10 cellular contexts compared by ENCODE assay signal in the genomic region with DNA sequence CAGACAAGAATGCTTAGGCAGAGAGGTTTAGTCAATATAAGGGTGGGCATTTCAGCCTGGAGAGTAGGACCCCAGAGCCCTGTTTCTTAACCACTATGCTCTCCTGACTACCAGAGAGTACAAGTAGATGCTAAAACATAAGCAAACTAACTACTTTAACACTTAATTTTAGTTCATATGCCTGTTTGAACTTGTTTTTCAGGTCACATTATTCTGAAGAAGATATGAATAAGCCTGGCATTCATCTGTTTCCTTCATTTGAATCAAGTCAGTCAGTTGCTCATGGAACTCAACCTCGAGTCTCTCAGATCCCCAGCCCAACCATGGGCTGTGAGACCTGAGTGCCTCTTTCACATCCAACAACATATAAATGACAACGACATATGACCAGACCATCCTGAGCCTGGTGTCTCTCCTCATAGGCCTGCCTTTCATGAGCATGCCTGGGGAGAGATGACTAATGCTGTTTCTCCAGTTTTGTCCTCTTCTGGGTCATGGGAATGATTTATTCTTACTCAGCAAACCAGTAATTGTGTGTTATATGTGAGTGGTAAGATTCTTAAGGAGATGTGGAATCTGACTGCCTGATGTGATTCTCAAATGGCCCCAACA.
DNase-seq lines count a peak whose midpoint lies in the region; TF ChIP-seq lines count a peak whose summit lies in the region.
"Had no signal": no experiment of that assay in that cellular context is flagged by ENCODE, and none has a peak within 500 bp of the region (broad histone marks: within the 10 kb centered on the region; RNA-seq: fewer than 3 reads in every experiment).

No MANE protein-coding gene starts in this region.

- H3K4me3 ChIP-seq in OCI-LY1 (ENCODE audit: low read depth, low read length, poor library complexity, severe bottlenecking): no peak overlapping the region
- H3K4me3 ChIP-seq in effector memory CD4-positive, alpha-beta T cell (ENCODE audit: insufficient read depth, low read depth, low read length, poor library complexity, severe bottlenecking): no peak overlapping the region
- no peak overlapping the region for H3K4me3 ChIP-seq in WERI-Rb-1 (ENCODE audit: low read depth, low read length)
- H3K4me3 ChIP-seq: lung had no signal

- H3K4me2 ChIP-seq in OCI-LY1 (ENCODE audit: low read length): no peak overlapping the region

- H3K9me3 Mint-ChIP-seq in osteocyte (ENCODE audit: unreplicated experiment): peaks cover 25% of the 10 kb centered on the region

- H3K9me3 ChIP-seq in OCI-LY1 (ENCODE audit: low read length) (peaks cover 4% of the 10 kb centered on the region; the same call in 1 of the 2 replicates), WERI-Rb-1 (ENCODE audit: severe bottlenecking) (peaks cover 4% of the 10 kb centered on the region)
- peaks cover 6% of the 10 kb centered on the region for H3K9me3 ChIP-seq in effector memory CD4-positive, alpha-beta T cell (ENCODE audit: control insufficient read depth, low read length)

- H2AFZ ChIP-seq in OCI-LY1 (ENCODE audit: low read length): no peak overlapping the region

- peak; percentile 28 for DNase-seq in Daoy (ENCODE audit: low read depth)
- DNase-seq in effector memory CD4-positive, alpha-beta T cell: no peak
- no peak for DNase-seq in osteocyte (ENCODE audit: extremely low spot score, unreplicated experiment)
- DNase-seq in WERI-Rb-1: no peak
- no peak for DNase-seq in NCI-H446 treated with DMSO at 0.1 percent for 48 hours (lab: John Stamatoyannopoulos, UW)
- no peak for DNase-seq in NCI-H446 (lab: John Stamatoyannopoulos, UW)
- DNase-seq: H9, NCI-H69 had no signal

- H3K9ac ChIP-seq in OCI-LY1 (ENCODE audit: low read length): no peak overlapping the region

- no peaks in the 10 kb centered on the region for H3K36me3 ChIP-seq in OCI-LY1 (ENCODE audit: insufficient read depth, low read length)
- H3K36me3 ChIP-seq in effector memory CD4-positive, alpha-beta T cell (ENCODE audit: control insufficient read depth, insufficient read depth, low read length): no peaks in the 10 kb centered on the region
- H3K36me3 ChIP-seq in WERI-Rb-1: no peaks in the 10 kb centered on the region

- H3K4me3 Mint-ChIP-seq in osteocyte (ENCODE audit: unreplicated experiment): no peak overlapping the region
- H3K4me3 Mint-ChIP-seq: H9 had no signal

- peaks cover 48% of the 10 kb centered on the region for H3K4me1 ChIP-seq in OCI-LY1 (ENCODE audit: insufficient read depth, low read length, severe bottlenecking)
- peaks cover 58% of the 10 kb centered on the region for H3K4me1 ChIP-seq in effector memory CD4-positive, alpha-beta T cell (ENCODE audit: control insufficient read depth, insufficient read depth, low read length, poor library complexity, severe bottlenecking)

- H4K20me1 ChIP-seq in OCI-LY1 (ENCODE audit: insufficient read depth, low read length): no peaks in the 10 kb centered on the region

- peaks cover 12% of the 10 kb centered on the region for H3K4me1 Mint-ChIP-seq in osteocyte (ENCODE audit: unreplicated experiment)

- H3K27me3 ChIP-seq in OCI-LY1 (ENCODE audit: insufficient read depth, low read length) (no peaks in the 10 kb centered on the region), WERI-Rb-1 (ENCODE audit: insufficient read depth, low read depth, severe bottlenecking) (no peaks in the 10 kb centered on the region)
- no peaks in the 10 kb centered on the region for H3K27me3 ChIP-seq in effector memory CD4-positive, alpha-beta T cell (replicated peaks; ENCODE audit: control insufficient read depth, insufficient read depth, low read length, poor library complexity, severe bottlenecking)

- peaks cover 3% of the 10 kb centered on the region for H3K36me3 Mint-ChIP-seq in osteocyte (ENCODE audit: unreplicated experiment)

- peak overlapping the region; percentile 52 for H3K27ac Mint-ChIP-seq in osteocyte (ENCODE audit: unreplicated experiment)
- H3K27ac Mint-ChIP-seq: H9 had no signal

- TF ChIP-seq CTCF in OCI-LY1 (IDR thresholded peaks at IDR 0.05; ENCODE audit: low read length): no peak
- TF ChIP-seq CTCF in osteocyte (IDR thresholded peaks at IDR 0.05): no peak
- no peak for TF ChIP-seq CTCF in WERI-Rb-1 (IDR thresholded peaks at IDR 0.05; ENCODE audit: low read depth, low read length)

- no peaks in the 10 kb centered on the region for H3K27me3 Mint-ChIP-seq in osteocyte (ENCODE audit: unreplicated experiment)

- no peaks in the 10 kb centered on the region for H3K79me2 ChIP-seq in OCI-LY1 (ENCODE audit: insufficient read depth, low read length)

- H3K9me2 ChIP-seq in OCI-LY1 (ENCODE audit: low read depth, low read length): no peaks in the 10 kb centered on the region

- no peaks in the 10 kb centered on the region for H3F3A ChIP-seq in OCI-LY1 (ENCODE audit: insufficient read depth, low read length)

- peak overlapping the region; percentile 3 for H3K27ac ChIP-seq in OCI-LY1 (ENCODE audit: low read depth, low read length, poor library complexity, severe bottlenecking)
- H3K27ac ChIP-seq in effector memory CD4-positive, alpha-beta T cell (ENCODE audit: insufficient read depth, low read length, poor library complexity, severe bottlenecking): peak overlapping the region; percentile 28
- H3K27ac ChIP-seq in WERI-Rb-1: no peak overlapping the region
